14 cellular contexts compared by ENCODE assay signal in genomic region chr5:17096975-17097695, GRCh38.
A peak's percentile ranks its signal among the peaks of the same experiment; 100 is the strongest.
DNase-seq lines count a peak whose midpoint lies in the region; ATAC-seq and TF ChIP-seq lines count a peak whose summit lies in the region.
"Had no signal": no experiment of that assay in that cellular context is flagged by ENCODE, and none has a peak within 500 bp of the region (broad histone marks: within the 10 kb centered on the region; RNA-seq: fewer than 3 reads in every experiment).

No MANE protein-coding gene starts in this region.

- DNase-seq in NCI-H1417 treated with DMSO at 0.1 percent for 48 hours (lab: John Stamatoyannopoulos, UW) = peak; percentile 12
- peak; percentile 87 for DNase-seq in kidney glomerular epithelial cell (lab: John Stamatoyannopoulos, UW)
- DNase-seq in upper lobe of right lung = no peak
- no peak for DNase-seq in effector CD4-positive, alpha-beta T cell
- no peak for DNase-seq in T-helper 1 cell
- DNase-seq: DND-41; GM23248; Kasumi-1; stimulated activated CD4-positive, alpha-beta T cell treated with anti-CD3 and anti-CD28 coated beads, Interleukin-4, amount 100 ng/mL, for 1 hour; stimulated activated naive CD4-positive, alpha-beta T cell had no signal

- no peak overlapping the region for H3K27ac ChIP-seq in BLaER1 treated with 17β-estradiol and CSF1 and Interleukin-3, amounts not matched to agents 10 nM and 100 nM
- H3K27ac ChIP-seq in VCaP = peak overlapping the region; percentile 11; the same call in 1 of the 2 replicates
- H3K27ac ChIP-seq in upper lobe of right lung = no peak overlapping the region
- H3K27ac ChIP-seq: GM23248 had no signal

- H4K20me1 ChIP-seq in BLaER1 treated with 17β-estradiol and CSF1 and Interleukin-3, amounts not matched to agents 10 nM and 100 nM = no peaks in the 10 kb centered on the region; a peak in 1 of 22 replicates

- intact Hi-C loops in upper lobe of right lung (cut with DNase I) = no loop called here

- ATAC-seq in upper lobe of right lung = no peak
- ATAC-seq in GM21825 (IDR thresholded peaks at IDR 0.05; ENCODE audit: unreplicated experiment) = no peak
- ATAC-seq: activated naive CD4-positive, alpha-beta T cell treated with anti-CD3 and anti-CD28 coated beads, Interleukin-2, amount 50 U/mL, for 72 hours had no signal

- H3K4me1 ChIP-seq in BLaER1 treated with 17β-estradiol and CSF1 and Interleukin-3, amounts not matched to agents 10 nM and 100 nM = peaks cover 2 to 19% (median 10%) of the 10 kb centered on the region in 10 experiments; a peak in 13 of 20 replicates
- no peaks in the 10 kb centered on the region for H3K4me1 ChIP-seq in upper lobe of right lung

- no peak overlapping the region for H3K4me3 ChIP-seq in BLaER1 treated with 17β-estradiol and CSF1 and Interleukin-3, amounts not matched to agents 10 nM and 100 nM
- no peak overlapping the region for H3K4me3 ChIP-seq in upper lobe of right lung
- H3K4me3 ChIP-seq: GM23248 had no signal

- H3K4me2 ChIP-seq in BLaER1 treated with 17β-estradiol and CSF1 and Interleukin-3, amounts not matched to agents 10 nM and 100 nM = peak overlapping the region in 9 of 11 experiments; percentile 17 to 64 (median 40); a peak in 16 of 22 replicates

- no peaks in the 10 kb centered on the region for H3K9me3 ChIP-seq in BLaER1 treated with 17β-estradiol and CSF1 and Interleukin-3, amounts not matched to agents 10 nM and 100 nM (replicated peaks in 1 of 11)
- no peaks in the 10 kb centered on the region for H3K9me3 ChIP-seq in upper lobe of right lung

- H3K9ac ChIP-seq in BLaER1 treated with 17β-estradiol and CSF1 and Interleukin-3, amounts not matched to agents 10 nM and 100 nM = peak overlapping the region in 1 of 11 experiments; percentile 30; a peak in 1 of 22 replicates
- H3K9ac ChIP-seq: GM23248 had no signal

- H3K36me3 ChIP-seq in BLaER1 treated with 17β-estradiol and CSF1 and Interleukin-3, amounts not matched to agents 10 nM and 100 nM = no peaks in the 10 kb centered on the region
- no peaks in the 10 kb centered on the region for H3K36me3 ChIP-seq in upper lobe of right lung

- no peak for TF ChIP-seq CTCF in VCaP (conservative IDR thresholded peaks at IDR 0.05)
- no peak for TF ChIP-seq CTCF in upper lobe of right lung (IDR thresholded peaks at IDR 0.05)

- H3K27me3 ChIP-seq in BLaER1 treated with 17β-estradiol and CSF1 and Interleukin-3, amounts not matched to agents 10 nM and 100 nM = peaks cover 0 to 8% (median 0%) of the 10 kb centered on the region in 11 experiments; a peak in 2 of 22 replicates
- H3K27me3 ChIP-seq in upper lobe of right lung = no peaks in the 10 kb centered on the region

Comparison
In these comparisons a context has a peak if more than half of its experiments do, and no peak if none do; other contexts are left out.
1. DNase-seq: peak in NCI-H1417 treated with DMSO at 0.1 percent for 48 hours (single experiment) and kidney glomerular epithelial cell (single experiment); none in upper lobe of right lung (single experiment), effector CD4-positive, alpha-beta T cell (single experiment) and T-helper 1 cell (0 of 5).